20 cellular contexts compared by ENCODE assay signal in the genomic region with DNA sequence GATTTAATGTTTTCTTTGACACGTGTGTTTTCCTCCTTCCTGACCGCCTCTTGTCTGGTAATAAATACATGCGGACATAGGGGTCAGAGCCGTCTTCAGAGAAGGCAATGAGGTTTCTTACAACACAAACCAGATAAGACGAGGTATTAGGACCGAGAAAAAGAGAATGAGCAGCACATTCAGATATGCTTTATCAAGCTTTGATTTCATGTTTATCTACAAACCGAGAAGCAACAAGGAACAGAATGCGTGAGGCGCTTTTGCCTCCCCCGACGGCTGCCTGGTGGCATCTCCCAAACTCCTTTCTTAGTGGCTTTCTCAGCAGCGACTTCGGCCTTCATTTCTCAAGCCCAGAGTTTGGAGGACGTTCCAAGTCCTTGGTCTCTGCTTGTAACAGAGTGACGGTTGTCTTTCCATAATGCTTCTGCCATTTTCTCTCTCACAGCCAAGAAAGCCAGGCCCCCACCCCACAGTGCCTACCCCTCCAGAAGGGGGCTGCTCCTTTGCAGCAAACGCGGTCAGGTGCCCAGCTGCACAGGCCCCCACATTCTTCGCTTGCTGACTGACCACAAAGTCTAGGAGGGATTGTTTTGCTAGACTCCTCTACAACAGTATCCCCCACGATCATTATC. TPM values are rescaled to one million over a fixed set of nuclear protein-coding genes. Genes with fewer than 3 reads are reported as not detected.
DNase-seq lines count a peak whose midpoint lies in the region; ATAC-seq and TF ChIP-seq lines count a peak whose summit lies in the region.
"Had no signal": no experiment of that assay in that cellular context is flagged by ENCODE, and none has a peak within 500 bp of the region (broad histone marks: within the 10 kb centered on the region; RNA-seq: fewer than 3 reads in every experiment).

No MANE protein-coding gene starts in this region.

- TF ChIP-seq CTCF in nephron (IDR thresholded peaks at IDR 0.05; ENCODE audit: unreplicated experiment in 3 of 3) = no peak
- TF ChIP-seq CTCF in type B pancreatic cell (conservative IDR thresholded peaks at IDR 0.05) = no peak

- CTCF ChIA-PET in activated CD4-positive, alpha-beta T cell treated with anti-CD3 and anti-CD28 coated beads, Interleukin-2, amount 10 ng/mL, durations not matched to agents 7 days and 5 days (lab: Charles Lee) = no interaction called here
- CTCF ChIA-PET in activated CD8-positive, alpha-beta T cell treated with anti-CD3 and anti-CD28 coated beads, Interleukin-2, amount 10 ng/mL, durations not matched to agents 7 days and 5 days (lab: Charles Lee) = no interaction called here

- DNase-seq in activated CD4-positive, alpha-beta T cell treated with anti-CD3 and anti-CD28 coated beads, Interleukin-2, amount 10 ng/mL, durations not matched to agents 24 days and 14 days = peak; percentile 47
- DNase-seq in activated CD4-positive, alpha-beta T cell treated with anti-CD3 and anti-CD28 coated beads, Interleukin-2, amount 10 ng/mL, durations not matched to agents 7 days and 5 days = no peak
- DNase-seq in type B pancreatic cell (ENCODE audit: extremely low spot score, unreplicated experiment) = peak; percentile 31
- no peak for DNase-seq in activated CD8-positive, alpha-beta T cell treated with anti-CD3 and anti-CD28 coated beads, Interleukin-2, amount 10 ng/mL, durations not matched to agents 7 days and 5 days
- DNase-seq in HPDE6-E6E7 (ENCODE audit: extremely low spot score) = no peak
- DNase-seq: 8988T; CD8-positive, alpha-beta T cell; DMS153; GOT3; KBM-7; MM.1S; NCI-H1092; NCI-H1436; NCI-H187 treated with DMSO at 0.1 percent for 48 hours; NCI-H510A; NCI-H748 treated with DMSO at 0.1 percent for 48 hours; RPMI8226; SHP77 had no signal

- ATAC-seq in activated T-helper 17 cell treated with anti-CD3 and anti-CD28 coated beads, Interleukin-2, amount 50 U/mL, for 72 hours (replicated peaks) = no peak
- no peak for ATAC-seq in activated CD8-positive, alpha-beta T cell treated with anti-CD3 and anti-CD28 coated beads, Interleukin-2, amount 10 ng/mL, durations not matched to agents 7 days and 5 days
- ATAC-seq: CD8-positive, alpha-beta T cell had no signal

- H3K27ac Mint-ChIP-seq in activated CD4-positive, alpha-beta T cell treated with anti-CD3 and anti-CD28 coated beads, Interleukin-2, amount 10 ng/mL, durations not matched to agents 24 days and 14 days = no peak overlapping the region
- no peak overlapping the region for H3K27ac Mint-ChIP-seq in activated CD4-positive, alpha-beta T cell treated with anti-CD3 and anti-CD28 coated beads, Interleukin-2, amount 10 ng/mL, durations not matched to agents 7 days and 5 days
- peak overlapping the region; percentile 30 for H3K27ac Mint-ChIP-seq in activated T-helper 17 cell treated with anti-CD3 and anti-CD28 coated beads, Interleukin-2, amount 50 U/mL, for 72 hours
- H3K27ac Mint-ChIP-seq in nephron (peak overlapping the region; percentile 12 to 94 (median 79)), type B pancreatic cell (no peak overlapping the region)
- H3K27ac Mint-ChIP-seq in activated CD8-positive, alpha-beta T cell treated with anti-CD3 and anti-CD28 coated beads, Interleukin-2, amount 10 ng/mL, durations not matched to agents 7 days and 5 days = no peak overlapping the region
- H3K27ac Mint-ChIP-seq: CD8-positive, alpha-beta T cell had no signal

- POLR2A ChIA-PET in activated CD4-positive, alpha-beta T cell treated with anti-CD3 and anti-CD28 coated beads, Interleukin-2, amount 10 ng/mL, durations not matched to agents 7 days and 5 days (lab: Charles Lee) = no interaction called here
- POLR2A ChIA-PET in activated CD8-positive, alpha-beta T cell treated with anti-CD3 and anti-CD28 coated beads, Interleukin-2, amount 10 ng/mL, durations not matched to agents 7 days and 5 days (lab: Charles Lee) = no interaction called here

- H3K36me3 Mint-ChIP-seq in activated CD4-positive, alpha-beta T cell treated with anti-CD3 and anti-CD28 coated beads, Interleukin-2, amount 10 ng/mL, durations not matched to agents 24 days and 14 days (ENCODE audit: low read depth) = peaks cover 65% of the 10 kb centered on the region
- H3K36me3 Mint-ChIP-seq in activated CD4-positive, alpha-beta T cell treated with anti-CD3 and anti-CD28 coated beads, Interleukin-2, amount 10 ng/mL, durations not matched to agents 7 days and 5 days (ENCODE audit: low read depth) = peaks cover 57% of the 10 kb centered on the region
- H3K36me3 Mint-ChIP-seq in activated T-helper 17 cell treated with anti-CD3 and anti-CD28 coated beads, Interleukin-2, amount 50 U/mL, for 72 hours (ENCODE audit: low read depth) = peaks cover 98% of the 10 kb centered on the region
- H3K36me3 Mint-ChIP-seq in nephron (ENCODE audit: low read depth) (peaks cover 55% of the 10 kb centered on the region), type B pancreatic cell (peaks cover 17% of the 10 kb centered on the region)
- H3K36me3 Mint-ChIP-seq in activated CD8-positive, alpha-beta T cell treated with anti-CD3 and anti-CD28 coated beads, Interleukin-2, amount 10 ng/mL, durations not matched to agents 7 days and 5 days (ENCODE audit: low read depth) = peaks cover 63% of the 10 kb centered on the region

- no peaks in the 10 kb centered on the region for H3K9me3 Mint-ChIP-seq in activated CD4-positive, alpha-beta T cell treated with anti-CD3 and anti-CD28 coated beads, Interleukin-2, amount 10 ng/mL, durations not matched to agents 24 days and 14 days
- no peaks in the 10 kb centered on the region for H3K9me3 Mint-ChIP-seq in activated CD4-positive, alpha-beta T cell treated with anti-CD3 and anti-CD28 coated beads, Interleukin-2, amount 10 ng/mL, durations not matched to agents 7 days and 5 days
- H3K9me3 Mint-ChIP-seq in activated T-helper 17 cell treated with anti-CD3 and anti-CD28 coated beads, Interleukin-2, amount 50 U/mL, for 72 hours = no peaks in the 10 kb centered on the region
- no peaks in the 10 kb centered on the region for H3K9me3 Mint-ChIP-seq in nephron
- no peaks in the 10 kb centered on the region for H3K9me3 Mint-ChIP-seq in type B pancreatic cell
- no peaks in the 10 kb centered on the region for H3K9me3 Mint-ChIP-seq in activated CD8-positive, alpha-beta T cell treated with anti-CD3 and anti-CD28 coated beads, Interleukin-2, amount 10 ng/mL, durations not matched to agents 7 days and 5 days (ENCODE audit: insufficient read depth)
- H3K9me3 Mint-ChIP-seq: CD8-positive, alpha-beta T cell had no signal

- no peak overlapping the region for H3K4me3 Mint-ChIP-seq in activated CD4-positive, alpha-beta T cell treated with anti-CD3 and anti-CD28 coated beads, Interleukin-2, amount 10 ng/mL, durations not matched to agents 24 days and 14 days
- H3K4me3 Mint-ChIP-seq in activated CD4-positive, alpha-beta T cell treated with anti-CD3 and anti-CD28 coated beads, Interleukin-2, amount 10 ng/mL, durations not matched to agents 7 days and 5 days = no peak overlapping the region
- no peak overlapping the region for H3K4me3 Mint-ChIP-seq in activated T-helper 17 cell treated with anti-CD3 and anti-CD28 coated beads, Interleukin-2, amount 50 U/mL, for 72 hours
- H3K4me3 Mint-ChIP-seq in nephron = no peak overlapping the region
- no peak overlapping the region for H3K4me3 Mint-ChIP-seq in type B pancreatic cell
- H3K4me3 Mint-ChIP-seq in activated CD8-positive, alpha-beta T cell treated with anti-CD3 and anti-CD28 coated beads, Interleukin-2, amount 10 ng/mL, durations not matched to agents 7 days and 5 days = no peak overlapping the region
- H3K4me3 Mint-ChIP-seq: CD8-positive, alpha-beta T cell had no signal

- intact Hi-C loops in activated CD4-positive, alpha-beta T cell treated with anti-CD3 and anti-CD28 coated beads, Interleukin-2, amount 10 ng/mL, durations not matched to agents 24 days and 14 days (cut with micrococcal nuclease) = no loop called here

- H3K4me1 Mint-ChIP-seq in activated CD4-positive, alpha-beta T cell treated with anti-CD3 and anti-CD28 coated beads, Interleukin-2, amount 10 ng/mL, durations not matched to agents 24 days and 14 days = peaks cover 3% of the 10 kb centered on the region
- peaks cover 2% of the 10 kb centered on the region for H3K4me1 Mint-ChIP-seq in activated CD4-positive, alpha-beta T cell treated with anti-CD3 and anti-CD28 coated beads, Interleukin-2, amount 10 ng/mL, durations not matched to agents 7 days and 5 days
- no peaks in the 10 kb centered on the region for H3K4me1 Mint-ChIP-seq in activated T-helper 17 cell treated with anti-CD3 and anti-CD28 coated beads, Interleukin-2, amount 50 U/mL, for 72 hours
- no peaks in the 10 kb centered on the region for H3K4me1 Mint-ChIP-seq in nephron
- H3K4me1 Mint-ChIP-seq in type B pancreatic cell (ENCODE audit: unreplicated experiment) = no peaks in the 10 kb centered on the region
- peaks cover 16% of the 10 kb centered on the region for H3K4me1 Mint-ChIP-seq in activated CD8-positive, alpha-beta T cell treated with anti-CD3 and anti-CD28 coated beads, Interleukin-2, amount 10 ng/mL, durations not matched to agents 7 days and 5 days (ENCODE audit: low read depth)

- no peaks in the 10 kb centered on the region for H3K27me3 Mint-ChIP-seq in activated CD4-positive, alpha-beta T cell treated with anti-CD3 and anti-CD28 coated beads, Interleukin-2, amount 10 ng/mL, durations not matched to agents 24 days and 14 days
- no peaks in the 10 kb centered on the region for H3K27me3 Mint-ChIP-seq in activated CD4-positive, alpha-beta T cell treated with anti-CD3 and anti-CD28 coated beads, Interleukin-2, amount 10 ng/mL, durations not matched to agents 7 days and 5 days
- no peaks in the 10 kb centered on the region for H3K27me3 Mint-ChIP-seq in activated T-helper 17 cell treated with anti-CD3 and anti-CD28 coated beads, Interleukin-2, amount 50 U/mL, for 72 hours
- H3K27me3 Mint-ChIP-seq in nephron (ENCODE audit: low read depth) = no peaks in the 10 kb centered on the region
- H3K27me3 Mint-ChIP-seq in type B pancreatic cell = no peaks in the 10 kb centered on the region
- no peaks in the 10 kb centered on the region for H3K27me3 Mint-ChIP-seq in activated CD8-positive, alpha-beta T cell treated with anti-CD3 and anti-CD28 coated beads, Interleukin-2, amount 10 ng/mL, durations not matched to agents 7 days and 5 days (ENCODE audit: low read depth)

RNA-seq across cellular contexts. Expression of a gene that starts 32.6 kb away (rescaled TPM):
- 94.6 and 96.3 TPM in 2 replicates for total RNA-seq in activated CD4-positive, alpha-beta T cell treated with anti-CD3 and anti-CD28 coated beads, Interleukin-2, amount 10 ng/mL, durations not matched to agents 24 days and 14 days
- total RNA-seq in activated CD4-positive, alpha-beta T cell treated with anti-CD3 and anti-CD28 coated beads, Interleukin-2, amount 10 ng/mL, durations not matched to agents 7 days and 5 days = 100 to 1,000 TPM; 139 to 173 TPM
- 100 to 1,000 TPM; 129 to 141 TPM for total RNA-seq in activated T-helper 17 cell treated with anti-CD3 and anti-CD28 coated beads, Interleukin-2, amount 50 U/mL, for 72 hours
- total RNA-seq in type B pancreatic cell (ENCODE audit: low replicate concordance) = 23.8 and 46.1 TPM in 2 replicates
- 100 to 1,000 TPM; 154 TPM for total RNA-seq in activated CD8-positive, alpha-beta T cell treated with anti-CD3 and anti-CD28 coated beads, Interleukin-2, amount 10 ng/mL, durations not matched to agents 7 days and 5 days

Comparison
In these comparisons a context has a peak if more than half of its experiments do, and no peak if none do; other contexts are left out.
1. DNase-seq: peak in activated CD4-positive, alpha-beta T cell treated with anti-CD3 and anti-CD28 coated beads, Interleukin-2, amount 10 ng/mL, durations not matched to agents 24 days and 14 days (single experiment) and type B pancreatic cell (single experiment); none in activated CD4-positive, alpha-beta T cell treated with anti-CD3 and anti-CD28 coated beads, Interleukin-2, amount 10 ng/mL, durations not matched to agents 7 days and 5 days (single experiment), activated CD8-positive, alpha-beta T cell treated with anti-CD3 and anti-CD28 coated beads, Interleukin-2, amount 10 ng/mL, durations not matched to agents 7 days and 5 days (single experiment) and HPDE6-E6E7 (single experiment).
2. H3K27ac Mint-ChIP-seq: peak in activated T-helper 17 cell treated with anti-CD3 and anti-CD28 coated beads, Interleukin-2, amount 50 U/mL, for 72 hours (single experiment) and nephron (3 of 3); none in activated CD4-positive, alpha-beta T cell treated with anti-CD3 and anti-CD28 coated beads, Interleukin-2, amount 10 ng/mL, durations not matched to agents 24 days and 14 days (single experiment), activated CD4-positive, alpha-beta T cell treated with anti-CD3 and anti-CD28 coated beads, Interleukin-2, amount 10 ng/mL, durations not matched to agents 7 days and 5 days (single experiment), type B pancreatic cell (single experiment) and activated CD8-positive, alpha-beta T cell treated with anti-CD3 and anti-CD28 coated beads, Interleukin-2, amount 10 ng/mL, durations not matched to agents 7 days and 5 days (single experiment).